Comparison of ENCODE assay signal across 17 cellular contexts in the genomic region with DNA sequence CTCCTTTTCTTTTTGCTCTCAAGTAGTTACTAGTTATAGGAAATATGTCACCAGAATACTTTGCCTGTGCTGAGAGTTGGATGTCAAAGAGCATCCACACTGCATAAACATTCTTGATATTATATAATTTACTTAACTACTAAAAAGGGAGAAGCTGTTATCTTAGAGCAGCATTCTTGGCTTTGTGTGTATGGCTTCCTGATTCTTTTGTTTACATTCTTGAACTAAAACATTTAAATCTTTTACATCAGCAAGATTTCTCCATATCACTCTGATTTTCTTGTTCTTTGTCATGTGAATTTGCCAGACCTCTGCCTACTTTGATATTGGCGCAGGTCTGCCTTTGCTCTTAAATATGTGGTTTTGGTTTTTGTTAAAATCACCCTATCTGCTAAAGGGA. TPM values are rescaled to one million over a fixed set of nuclear protein-coding genes. Genes with fewer than 3 reads are reported as not detected.
DNase-seq lines count a peak whose midpoint lies in the region; ATAC-seq and TF ChIP-seq lines count a peak whose summit lies in the region.
"Had no signal": no experiment of that assay in that cellular context is flagged by ENCODE, and none has a peak within 500 bp of the region (broad histone marks: within the 10 kb centered on the region; RNA-seq: fewer than 3 reads in every experiment).

No MANE protein-coding gene starts in this region.

- peaks cover 76% of the 10 kb centered on the region for H3K36me3 Mint-ChIP-seq in activated T-helper 17 cell treated with anti-CD3 and anti-CD28 coated beads, Interleukin-2, amount 50 U/mL, for 72 hours (ENCODE audit: low read depth)

- H3K27ac ChIP-seq in HUES48 (ENCODE audit: low read depth, low read length): peak overlapping the region; percentile 46
- H3K27ac ChIP-seq: ovary, tibial artery, VCaP had no signal

- no peaks in the 10 kb centered on the region for H3K27me3 ChIP-seq in HUES48 (ENCODE audit: control insufficient read depth, insufficient read depth, low read length)
- H3K27me3 ChIP-seq: ovary, tibial artery had no signal

- H3K27me3 Mint-ChIP-seq in activated T-helper 17 cell treated with anti-CD3 and anti-CD28 coated beads, Interleukin-2, amount 50 U/mL, for 72 hours: no peaks in the 10 kb centered on the region

- no peak overlapping the region for H3K9ac ChIP-seq in HUES48 (ENCODE audit: low read depth, low read length)

- H3K4me3 ChIP-seq in HUES48 (ENCODE audit: low read depth, low read length) (no peak overlapping the region), fibroblast of the aortic adventitia (ENCODE audit: low read depth, low read length) (no peak overlapping the region), skeletal muscle cell (ENCODE audit: low read depth, low read length) (no peak overlapping the region)
- H3K4me3 ChIP-seq: ovary, tibial artery had no signal

- peaks cover 65% of the 10 kb centered on the region for H3K36me3 ChIP-seq in HUES48 (ENCODE audit: control insufficient read depth, insufficient read depth, low read length)
- H3K36me3 ChIP-seq: ovary had no signal

- no peak for TF ChIP-seq CTCF in fibroblast of the aortic adventitia (IDR thresholded peaks at IDR 0.05; ENCODE audit: insufficient read depth, low read length)

- DNase-seq in fibroblast of the aortic adventitia (ENCODE audit: low read depth) (peak; percentile 81), skeletal muscle cell (ENCODE audit: low read depth) (peak; percentile 0), DMS 273 treated with DMSO at 0.1 percent for 48 hours (lab: John Stamatoyannopoulos, UW) (no peak)
- DNase-seq: activated CD8-positive, alpha-beta memory T cell treated with anti-CD3 and anti-CD28 coated beads for 24 hours; amniotic stem cell; DND-41; kidney glomerular epithelial cell; NCI-H2081 treated with DMSO at 0.1 percent for 48 hours; ovary; tibial artery had no signal

- no peaks in the 10 kb centered on the region for H3K9me3 Mint-ChIP-seq in activated T-helper 17 cell treated with anti-CD3 and anti-CD28 coated beads, Interleukin-2, amount 50 U/mL, for 72 hours
- H3K9me3 Mint-ChIP-seq: activated T-helper 2 cell treated with anti-CD3 and anti-CD28 coated beads, Interferon-gamma antibody, Interleukin-2, Interleukin-4, amounts not matched to agents 10 μg/mL and 5 μg/mL and 100 μg/mL, durations not matched to agents 14 hours and 24 hours and 36 hours had no signal

- no peak overlapping the region for H3K4me3 Mint-ChIP-seq in activated T-helper 17 cell treated with anti-CD3 and anti-CD28 coated beads, Interleukin-2, amount 50 U/mL, for 72 hours

- no peak for ATAC-seq in activated T-helper 17 cell treated with anti-CD3 and anti-CD28 coated beads, Interleukin-2, amount 50 U/mL, for 72 hours (replicated peaks)
- ATAC-seq in GM21619 (IDR thresholded peaks at IDR 0.05; ENCODE audit: unreplicated experiment): no peak
- ATAC-seq in GM18511 (IDR thresholded peaks at IDR 0.05; ENCODE audit: unreplicated experiment): no peak
- ATAC-seq: Panc1 had no signal

- peaks cover 31% of the 10 kb centered on the region for H3K4me1 ChIP-seq in HUES48 (ENCODE audit: control insufficient read depth, insufficient read depth, low read length)

- peaks cover 9% of the 10 kb centered on the region for H3K4me1 Mint-ChIP-seq in activated T-helper 17 cell treated with anti-CD3 and anti-CD28 coated beads, Interleukin-2, amount 50 U/mL, for 72 hours

- no peaks in the 10 kb centered on the region for H3K9me3 ChIP-seq in HUES48 (ENCODE audit: control insufficient read depth, insufficient read depth, low read length)
- H3K9me3 ChIP-seq: ovary, tibial artery had no signal

- peak overlapping the region; percentile 13 for H3K27ac Mint-ChIP-seq in activated T-helper 17 cell treated with anti-CD3 and anti-CD28 coated beads, Interleukin-2, amount 50 U/mL, for 72 hours

RNA-seq across cellular contexts. Expression of gene SUCO, which starts 48.8 kb away (rescaled TPM):
- 10 to 100 TPM; 21.0 to 34.5 TPM for total RNA-seq in activated T-helper 17 cell treated with anti-CD3 and anti-CD28 coated beads, Interleukin-2, amount 50 U/mL, for 72 hours
- 44.2 and 53.3 TPM in 2 replicates for total RNA-seq in fibroblast of the aortic adventitia (ENCODE audit: low replicate concordance)
